Comparison of ENCODE assay signal across 9 cellular contexts in genomic region chr6:38131527-38131965, GRCh38.
A peak's percentile ranks its signal among the peaks of the same experiment; 100 is the strongest.
DNase-seq lines count a peak whose midpoint lies in the region; ATAC-seq and TF ChIP-seq lines count a peak whose summit lies in the region.
"Had no signal": no experiment of that assay in that cellular context is flagged by ENCODE, and none has a peak within 500 bp of the region (broad histone marks: within the 10 kb centered on the region; RNA-seq: fewer than 3 reads in every experiment).

No MANE protein-coding gene starts in this region.

- H3K4me3 Mint-ChIP-seq in activated naive CD8-positive, alpha-beta T cell, result no peak overlapping the region

- H3K27me3 Mint-ChIP-seq in activated naive CD8-positive, alpha-beta T cell, result no peaks in the 10 kb centered on the region

- H3K9me3 Mint-ChIP-seq in activated naive CD8-positive, alpha-beta T cell (ENCODE audit: low read depth), result no peaks in the 10 kb centered on the region

- H3K27ac ChIP-seq in aorta (ENCODE audit: low read depth in 1 of 2, low read length in 2 of 2), result no peak overlapping the region
- no peak overlapping the region for H3K27ac ChIP-seq in coronary artery

- no peak overlapping the region for H3K4me3 ChIP-seq in aorta (ENCODE audit: low read length in 2 of 2)
- no peak overlapping the region for H3K4me3 ChIP-seq in coronary artery

- no peaks in the 10 kb centered on the region for H3K9me3 ChIP-seq in aorta (ENCODE audit: control insufficient read depth, low read length)

- intact Hi-C loops in aorta (cut with DNase I), result no loop called here

- peak; percentile 29 for DNase-seq in stimulated activated CD4-positive, alpha-beta T cell treated with anti-CD3 and anti-CD28 coated beads, Interleukin-15, amount 100 ng/mL, for 24 hours
- DNase-seq in stimulated activated CD4-positive, alpha-beta T cell treated with anti-CD3 and anti-CD28 coated beads, Interleukin-4, amount 100 ng/mL, for 1 hour, result no peak
- peak; percentile 96 for DNase-seq in iris pigment epithelial cell (ENCODE audit: low read depth)
- no peak for DNase-seq in aorta
- DNase-seq in NCI-H526 treated with DMSO at 0.1 percent for 48 hours (lab: John Stamatoyannopoulos, UW), result no peak
- DNase-seq in coronary artery (ENCODE audit: low spot score), result no peak
- DNase-seq: NCI-H510A treated with DMSO at 0.1 percent for 48 hours had no signal

- H3K4me1 ChIP-seq in aorta (ENCODE audit: control insufficient read depth in 1 of 2, insufficient read depth in 2 of 2, low read length in 2 of 2), result peaks cover 0 to 4% of the 10 kb centered on the region in 2 donors

- no peak for TF ChIP-seq CTCF in coronary artery (IDR thresholded peaks at IDR 0.05)

- H3K4me1 Mint-ChIP-seq in activated naive CD8-positive, alpha-beta T cell (ENCODE audit: low read depth), result peaks cover 46% of the 10 kb centered on the region

- H3K36me3 ChIP-seq in aorta (ENCODE audit: control insufficient read depth in 1 of 2, insufficient read depth in 2 of 2, low read length in 1 of 2), result no peaks in the 10 kb centered on the region

- H3K36me3 Mint-ChIP-seq in activated naive CD8-positive, alpha-beta T cell, result peaks cover 18% of the 10 kb centered on the region

- no peaks in the 10 kb centered on the region for H3K27me3 ChIP-seq in aorta (ENCODE audit: control insufficient read depth in 1 of 2, insufficient read depth in 2 of 2, low read length in 1 of 2)

- peak overlapping the region; percentile 41 for H3K27ac Mint-ChIP-seq in activated naive CD8-positive, alpha-beta T cell

- ATAC-seq in aorta (ENCODE audit: low FRiP score) (peak; percentile 60), HG02885 (IDR thresholded peaks at IDR 0.05; ENCODE audit: poor library complexity, unreplicated experiment) (no peak)

Comparison
In these comparisons a context has a peak if more than half of its experiments do, and no peak if none do; other contexts are left out.
1. DNase-seq: peak in stimulated activated CD4-positive, alpha-beta T cell treated with anti-CD3 and anti-CD28 coated beads, Interleukin-15, amount 100 ng/mL, for 24 hours (single experiment) and iris pigment epithelial cell (single experiment); none in stimulated activated CD4-positive, alpha-beta T cell treated with anti-CD3 and anti-CD28 coated beads, Interleukin-4, amount 100 ng/mL, for 1 hour (single experiment), aorta (0 of 2), NCI-H526 treated with DMSO at 0.1 percent for 48 hours (single experiment) and coronary artery (single experiment).